In genomic region chr4:143021384-143021783, GRCh38 we compare ENCODE assay signal across 14 cellular contexts.
DNase-seq lines count a peak whose midpoint lies in the region; ATAC-seq lines count a peak whose summit lies in the region.
"Had no signal": no experiment of that assay in that cellular context is flagged by ENCODE, and none has a peak within 500 bp of the region (broad histone marks: within the 10 kb centered on the region; RNA-seq: fewer than 3 reads in every experiment).

No MANE protein-coding gene starts in this region.

- H3K4me1 Mint-ChIP-seq in stimulated activated memory B cell treated with anti-CD40 and anti-IgM and Interleukin-4, amounts not matched to agents 10 μg/mL and 1 μg/mL and 100 μg/mL, for 72 hours: no peaks in the 10 kb centered on the region

- no peak overlapping the region for H3K4me3 Mint-ChIP-seq in stimulated activated memory B cell treated with anti-CD40 and anti-IgM and Interleukin-4, amounts not matched to agents 10 μg/mL and 1 μg/mL and 100 μg/mL, for 72 hours
- H3K4me3 Mint-ChIP-seq: activated naive CD8-positive, alpha-beta T cell treated with anti-CD3 and anti-CD28 coated beads, Interleukin-2, amount 10 ng/mL, durations not matched to agents 7 days and 5 days; memory B cell had no signal

- H3K36me3 Mint-ChIP-seq in stimulated activated memory B cell treated with anti-CD40 and anti-IgM and Interleukin-4, amounts not matched to agents 10 μg/mL and 1 μg/mL and 100 μg/mL, for 72 hours: no peaks in the 10 kb centered on the region
- H3K36me3 Mint-ChIP-seq: activated naive CD8-positive, alpha-beta T cell treated with anti-CD3 and anti-CD28 coated beads, Interleukin-2, amount 10 ng/mL, durations not matched to agents 7 days and 5 days; memory B cell had no signal

- H3K27me3 Mint-ChIP-seq in stimulated activated memory B cell treated with anti-CD40 and anti-IgM and Interleukin-4, amounts not matched to agents 10 μg/mL and 1 μg/mL and 100 μg/mL, for 72 hours: peaks cover 12% of the 10 kb centered on the region

- ATAC-seq in GM18498 (IDR thresholded peaks at IDR 0.05; ENCODE audit: unreplicated experiment) (peak; percentile 78), GM19452 (IDR thresholded peaks at IDR 0.05; ENCODE audit: unreplicated experiment) (peak; percentile 62), HG02885 (IDR thresholded peaks at IDR 0.05; ENCODE audit: poor library complexity, unreplicated experiment) (peak; percentile 87), HG03571 (IDR thresholded peaks at IDR 0.05; ENCODE audit: unreplicated experiment) (peak; percentile 77)
- no peak for ATAC-seq in stimulated activated memory B cell treated with anti-CD40 and anti-IgM and Interleukin-4, amounts not matched to agents 10 μg/mL and 1 μg/mL and 100 μg/mL, for 72 hours

- no peak overlapping the region for H3K27ac Mint-ChIP-seq in stimulated activated memory B cell treated with anti-CD40 and anti-IgM and Interleukin-4, amounts not matched to agents 10 μg/mL and 1 μg/mL and 100 μg/mL, for 72 hours
- H3K27ac Mint-ChIP-seq: activated naive CD8-positive, alpha-beta T cell treated with anti-CD3 and anti-CD28 coated beads, Interleukin-2, amount 10 ng/mL, durations not matched to agents 7 days and 5 days; memory B cell had no signal

- DNase-seq in foreskin melanocyte (no peak), kidney tubule cell (ENCODE audit: low spot score) (no peak)
- DNase-seq in stimulated activated CD4-positive, alpha-beta T cell treated with anti-CD3 and anti-CD28 coated beads, Interleukin-4, amount 100 ng/mL, for 24 hours: no peak
- DNase-seq: activated CD4-positive, alpha-beta T cell treated with anti-CD3 and anti-CD28 coated beads for 48 hours; activated naive CD8-positive, alpha-beta T cell treated with anti-CD3 and anti-CD28 coated beads, Interleukin-2, amount 10 ng/mL, durations not matched to agents 7 days and 5 days; effector CD4-positive, alpha-beta T cell; NCI-H2171; SJCRH30 had no signal

- peaks cover 2% of the 10 kb centered on the region for H3K9me3 Mint-ChIP-seq in stimulated activated memory B cell treated with anti-CD40 and anti-IgM and Interleukin-4, amounts not matched to agents 10 μg/mL and 1 μg/mL and 100 μg/mL, for 72 hours
- H3K9me3 Mint-ChIP-seq: activated naive CD8-positive, alpha-beta T cell treated with anti-CD3 and anti-CD28 coated beads, Interleukin-2, amount 10 ng/mL, durations not matched to agents 7 days and 5 days; memory B cell had no signal
